Comparison of ENCODE assay signal across 17 cellular contexts in the genomic region with DNA sequence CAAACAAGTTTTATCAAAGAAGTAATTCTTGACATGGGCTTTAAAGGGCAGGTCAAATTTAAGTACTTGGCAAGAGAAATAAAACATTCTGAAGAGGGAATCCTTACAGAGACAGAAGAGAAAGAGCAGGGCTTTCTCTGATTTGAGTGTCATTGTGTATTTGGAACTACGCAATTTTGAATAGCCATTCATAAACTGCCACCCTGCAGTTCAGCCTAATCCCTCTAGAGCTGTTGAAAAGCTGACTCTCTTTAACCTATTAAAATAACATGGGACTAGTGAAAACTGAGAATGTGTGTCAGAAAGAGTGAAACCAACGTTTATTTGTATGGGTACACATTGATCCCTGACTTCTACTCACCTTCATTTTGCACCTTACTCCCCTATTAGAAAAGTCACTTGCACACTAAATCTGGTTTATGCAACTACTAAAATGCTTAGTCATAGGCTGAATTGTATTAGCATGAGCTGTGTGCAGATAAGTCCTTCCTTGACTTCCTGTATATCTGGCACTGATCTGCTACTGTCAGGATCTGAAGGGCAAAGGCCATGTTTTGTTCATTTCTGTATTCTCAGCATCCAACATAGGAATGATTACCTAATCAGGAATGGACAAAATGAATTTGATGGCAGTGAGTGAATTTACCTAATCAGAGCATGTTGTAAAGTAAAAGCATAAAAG.
DNase-seq lines count a peak whose midpoint lies in the region; ATAC-seq, FAIRE-seq and TF ChIP-seq lines count a peak whose summit lies in the region.
"Had no signal": no experiment of that assay in that cellular context is flagged by ENCODE, and none has a peak within 500 bp of the region (broad histone marks: within the 10 kb centered on the region; RNA-seq: fewer than 3 reads in every experiment).

No MANE protein-coding gene starts in this region.

- BruUV-seq in endothelial cell of umbilical vein (replicated peaks; lab: Mats Ljungman, UMichigan), result no TSS peak

- in situ Hi-C loops in transverse colon (cut with MboI; ENCODE audit: low pct_ligation_motif_present in 1 of 4, low pct_unique_long_range_greater_than_20kb in 1 of 4, low sequenced_read_pairs in 3 of 4), result no loop called here

- no peak overlapping the region for H3K14ac ChIP-seq in mesenchymal stem cell (ENCODE audit: low read length in 2 of 2)

- no peak overlapping the region for H2BK5ac ChIP-seq in mesenchymal stem cell (ENCODE audit: low read depth, low read length, poor library complexity, severe bottlenecking)

- H4K91ac ChIP-seq in mesenchymal stem cell (ENCODE audit: low read length), result no peak overlapping the region

- H2BK120ac ChIP-seq in mesenchymal stem cell (ENCODE audit: low read depth, low read length), result no peak overlapping the region

- H3K4me3 ChIP-seq in endothelial cell of umbilical vein (replicated peaks in 1 of 3; ENCODE audit: insufficient read depth in 1 of 3, low read depth in 1 of 3, low read length in 3 of 3) (no peak overlapping the region), mesenchymal stem cell (ENCODE audit: insufficient read depth in 1 of 2, low read depth in 1 of 2, low read length in 2 of 2) (no peak overlapping the region), transverse colon (no peak overlapping the region)
- H3K4me3 ChIP-seq: spleen had no signal

- no peaks in the 10 kb centered on the region for H3K79me2 ChIP-seq in endothelial cell of umbilical vein (ENCODE audit: control insufficient read depth, insufficient read depth, low read length)

- POLR2A ChIA-PET in endothelial cell of umbilical vein (lab: Charles Lee), result no interaction called here

- no peaks in the 10 kb centered on the region for H3K36me3 ChIP-seq in endothelial cell of umbilical vein (ENCODE audit: control insufficient read depth in 2 of 2, extremely low read depth in 1 of 2, insufficient read depth in 2 of 2, low read length in 2 of 2)
- no peaks in the 10 kb centered on the region for H3K36me3 ChIP-seq in mesenchymal stem cell (ENCODE audit: control insufficient read depth in 1 of 2, insufficient read depth in 2 of 2, low read depth in 1 of 2, low read length in 2 of 2)
- no peaks in the 10 kb centered on the region for H3K36me3 ChIP-seq in transverse colon
- H3K36me3 ChIP-seq: spleen had no signal

- H3K4ac ChIP-seq in mesenchymal stem cell (ENCODE audit: low read depth in 1 of 2, low read length in 2 of 2), result no peak overlapping the region

- no peak overlapping the region for H2AK5ac ChIP-seq in mesenchymal stem cell (ENCODE audit: low read length, severe bottlenecking)

- peak overlapping the region; percentile 74 for H3K4me2 ChIP-seq in endothelial cell of umbilical vein (ENCODE audit: insufficient read depth, low read length)
- no peak overlapping the region for H3K4me2 ChIP-seq in mesenchymal stem cell (ENCODE audit: low read length, poor library complexity, severe bottlenecking)

- TF ChIP-seq CTCF in endothelial cell of umbilical vein (IDR thresholded peaks at IDR 0.05; ENCODE audit: extremely low read depth in 1 of 2, insufficient read depth in 1 of 2, low read depth in 1 of 2, low read length in 2 of 2) (peak in 1 of 2 donors; percentile 17), transverse colon (IDR thresholded peaks at IDR 0.05) (no peak)

- dilution Hi-C loops in endothelial cell of umbilical vein (cut with MboI; ENCODE audit: extremely low pct_ligation_motif_present, low sequenced_read_pairs), result no loop called here

- peak; percentile 95 for FAIRE-seq in endothelial cell of umbilical vein (lab: Jason Lieb, UNC)
- FAIRE-seq: H54 had no signal

- no peak overlapping the region for H2BK12ac ChIP-seq in mesenchymal stem cell (ENCODE audit: low read length in 2 of 2)

- H3K79me1 ChIP-seq in mesenchymal stem cell (replicated peaks; ENCODE audit: low read length, poor library complexity, severe bottlenecking), result no peaks in the 10 kb centered on the region

- CTCF ChIA-PET in endothelial cell of umbilical vein (lab: Charles Lee), result interaction anchor here (0.9 to 2.1 kb wide), 7 partner anchors 10 to 131 kb away, joined by 3 to 13 read pairs (median 3); no protein-coding TSS in a partner anchor

- no peak overlapping the region for H3K18ac ChIP-seq in mesenchymal stem cell (ENCODE audit: low read depth in 1 of 2, low read length in 2 of 2)

- H3K9me3 ChIP-seq in endothelial cell of umbilical vein (replicated peaks; ENCODE audit: control insufficient read depth, insufficient read depth, low read length) (no peaks in the 10 kb centered on the region), mesenchymal stem cell (ENCODE audit: control insufficient read depth, low read length) (no peaks in the 10 kb centered on the region), transverse colon (no peaks in the 10 kb centered on the region)

- no peaks in the 10 kb centered on the region for H3K9me1 ChIP-seq in endothelial cell of umbilical vein (replicated peaks; ENCODE audit: control insufficient read depth, extremely low read depth, insufficient read depth, low read length)

- H3K27ac ChIP-seq in endothelial cell of umbilical vein (ENCODE audit: insufficient read depth, low read depth, low read length), result peak overlapping the region; percentile 59
- no peak overlapping the region for H3K27ac ChIP-seq in mesenchymal stem cell (ENCODE audit: low read length, poor library complexity, severe bottlenecking)
- H3K27ac ChIP-seq in transverse colon, result no peak overlapping the region
- H3K27ac ChIP-seq: spleen had no signal

- H3K23ac ChIP-seq in mesenchymal stem cell (ENCODE audit: low read length in 2 of 2), result no peak overlapping the region

- ATAC-seq in sciatic nerve (no peak), HG02798 (IDR thresholded peaks at IDR 0.05; ENCODE audit: poor library complexity, unreplicated experiment) (no peak)
- ATAC-seq: activated T-helper 17 cell treated with anti-CD3 and anti-CD28 coated beads, Interleukin-2, amount 50 U/mL, for 72 hours had no signal

- no peak overlapping the region for H2BK15ac ChIP-seq in mesenchymal stem cell (ENCODE audit: low read depth, poor library complexity, severe bottlenecking)

- H3K4me1 ChIP-seq in endothelial cell of umbilical vein (ENCODE audit: control insufficient read depth, extremely low read depth, insufficient read depth, low read length) (peaks cover 15% of the 10 kb centered on the region), mesenchymal stem cell (ENCODE audit: control insufficient read depth, insufficient read depth, low read depth, low read length) (no peaks in the 10 kb centered on the region), transverse colon (no peaks in the 10 kb centered on the region)
- H3K4me1 ChIP-seq: spleen had no signal

- no peak for TF ChIP-seq POLR2A in endothelial cell of umbilical vein (IDR thresholded peaks at IDR 0.05; ENCODE audit: low read depth, low read length)
- no peak for TF ChIP-seq POLR2A in transverse colon (IDR thresholded peaks at IDR 0.05)

- no peaks in the 10 kb centered on the region for H4K20me1 ChIP-seq in endothelial cell of umbilical vein (replicated peaks; ENCODE audit: control insufficient read depth, extremely low read depth, insufficient read depth, low read length)

- TF ChIP-seq EP300 in transverse colon (IDR thresholded peaks at IDR 0.05; ENCODE audit: low read depth), result no peak

- no peak overlapping the region for H4K8ac ChIP-seq in mesenchymal stem cell (ENCODE audit: low read length)

- intact Hi-C loops in endothelial cell of umbilical vein (cut with micrococcal nuclease), result loop anchor here (1.0 kb wide), 1 partner anchor 10 kb away; no protein-coding TSS in a partner anchor
- intact Hi-C loops in sciatic nerve (cut with DNase I), result no loop called here
- intact Hi-C loops in transverse colon (cut with DNase I; ENCODE audit: low total_unique reads), result no loop called here

- H2AFZ ChIP-seq in endothelial cell of umbilical vein (ENCODE audit: low read depth, low read length) (peak overlapping the region; percentile 23), mesenchymal stem cell (ENCODE audit: low read depth, low read length) (no peak overlapping the region)

- DNase-seq in DMS53 treated with DMSO at 0.1 percent for 48 hours (lab: John Stamatoyannopoulos, UW; ENCODE audit: unreplicated experiment) (peak; percentile 45), NCI-H345 (lab: John Stamatoyannopoulos, UW) (peak; percentile 59), endothelial cell of umbilical vein (ENCODE audit: low read depth, low spot score) (peak; percentile 83), mesenchymal stem cell (peak; percentile 16), sciatic nerve (ENCODE audit: low spot score) (no peak), NCI-H2029 treated with DMSO at 0.1 percent for 48 hours (lab: John Stamatoyannopoulos, UW) (no peak), transverse colon (no peak)
- DNase-seq: activated CD4-positive, alpha-beta memory T cell treated with anti-CD3 and anti-CD28 coated beads, Interleukin-2, amount 10 ng/mL, durations not matched to agents 7 days and 5 days; AML-193; amniotic stem cell; DMS 273 treated with DMSO at 0.1 percent for 48 hours; islet precursor cell; NCI-H187; spleen had no signal

- H3K27me3 ChIP-seq in endothelial cell of umbilical vein (ENCODE audit: control insufficient read depth in 2 of 2, insufficient read depth in 2 of 2, low read length in 2 of 2) (no peaks in the 10 kb centered on the region), mesenchymal stem cell (ENCODE audit: control insufficient read depth in 1 of 2, insufficient read depth in 1 of 2, low read length in 2 of 2) (no peaks in the 10 kb centered on the region), transverse colon (no peaks in the 10 kb centered on the region)
- H3K27me3 ChIP-seq: spleen had no signal

- no peak overlapping the region for H3K9ac ChIP-seq in endothelial cell of umbilical vein (replicated peaks; ENCODE audit: extremely low read depth, insufficient read depth, low read length)
- H3K9ac ChIP-seq in mesenchymal stem cell (ENCODE audit: low read length), result no peak overlapping the region

- whole genome bisulfite sequencing in mesenchymal stem cell, result no CpG with 5 or more reads among the region's 2 CpGs
- 33 to 35% methylated on average over 2 of the region's 2 CpGs for WGBS in transverse colon (ENCODE audit: low coverage in 1 of 2), 2 donors

TF ChIP-seq in endothelial cell of umbilical vein, 7 proteins besides CTCF, POLR2A, EP300 and RAD21:
- TF ChIP-seq FOS (IDR thresholded peaks at IDR 0.05; ENCODE audit: borderline replicate concordance, insufficient read depth, low read length) (peak; percentile 94), POLR2AphosphoS5 (IDR thresholded peaks at IDR 0.05; ENCODE audit: insufficient read depth, low read depth, low read length) (peak; percentile 56), GATA2 (IDR thresholded peaks at IDR 0.05; ENCODE audit: insufficient read depth, insufficient read length, low read depth, low read length) (peak; percentile 93), JUN (IDR thresholded peaks at IDR 0.05; ENCODE audit: borderline replicate concordance, insufficient read depth, insufficient read length, low read depth) (peak; percentile 82), MYC (IDR thresholded peaks at IDR 0.05; ENCODE audit: low read depth, low read length) (no peak), EZH2 (IDR thresholded peaks at IDR 0.05; ENCODE audit: borderline replicate concordance, low read depth, low read length, severe bottlenecking) (no peak)
- TF ChIP-seq, protein P1, sequence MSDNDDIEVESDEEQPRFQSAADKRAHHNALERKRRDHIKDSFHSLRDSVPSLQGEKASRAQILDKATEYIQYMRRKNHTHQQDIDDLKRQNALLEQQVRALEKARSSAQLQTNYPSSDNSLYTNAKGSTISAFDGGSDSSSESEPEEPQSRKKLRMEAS (IDR thresholded peaks at IDR 0.05; ENCODE audit: insufficient read depth, insufficient read length), result no peak

Comparison
In these comparisons a context has a peak if more than half of its experiments do, and no peak if none do; other contexts are left out.
1. DNase-seq: peak in DMS53 treated with DMSO at 0.1 percent for 48 hours (single experiment), NCI-H345 (single experiment), endothelial cell of umbilical vein (single experiment) and mesenchymal stem cell (single experiment); none in sciatic nerve (single experiment), NCI-H2029 treated with DMSO at 0.1 percent for 48 hours (single experiment) and transverse colon (single experiment).